26 cellular contexts compared by ENCODE assay signal in genomic region chr15:40775740-40776536, GRCh38. TPM values are rescaled to one million over a fixed set of nuclear protein-coding genes. Genes with fewer than 3 reads are reported as not detected.
DNase-seq lines count a peak whose midpoint lies in the region; ATAC-seq, FAIRE-seq and TF ChIP-seq lines count a peak whose summit lies in the region.
"Had no signal": no experiment of that assay in that cellular context is flagged by ENCODE, and none has a peak within 500 bp of the region (broad histone marks: within the 10 kb centered on the region; RNA-seq: fewer than 3 reads in every experiment).

No MANE protein-coding gene starts in this region.

- no peak overlapping the region for H2AFZ ChIP-seq in keratinocyte (ENCODE audit: control insufficient read depth, low read length)
- H2AFZ ChIP-seq: hepatocyte had no signal

- intact Hi-C loops in adrenal gland (cut with DNase I) (no loop called here), prostate gland (cut with DNase I) (no loop called here)
- intact Hi-C loops in activated T-helper 2 cell treated with anti-CD3 and anti-CD28 coated beads, Interferon-gamma antibody, Interleukin-2, Interleukin-4, amounts not matched to agents 10 μg/mL and 5 μg/mL and 100 μg/mL, durations not matched to agents 14 hours and 24 hours and 36 hours (cut with micrococcal nuclease) = no loop called here

- H3K27ac ChIP-seq in BLaER1 = peak overlapping the region; percentile 30; the same call in 1 of the 2 replicates
- H3K27ac ChIP-seq in adrenal gland = no peak overlapping the region
- peak overlapping the region; percentile 13 for H3K27ac ChIP-seq in keratinocyte (ENCODE audit: control insufficient read depth, insufficient read depth, low read length)
- H3K27ac ChIP-seq in prostate gland = peak overlapping the region; percentile 72 to 77
- H3K27ac ChIP-seq: hepatocyte, ovary had no signal

- H3K9ac ChIP-seq in BLaER1 = peak overlapping the region; percentile 10; the same call in 1 of the 2 replicates
- H3K9ac ChIP-seq in keratinocyte (ENCODE audit: control insufficient read depth, extremely low read depth, insufficient read depth, low read length) = peak overlapping the region; percentile 55

- no peak for FAIRE-seq in keratinocyte (lab: Jason Lieb, UNC)

- peaks cover 2% of the 10 kb centered on the region for H3K4me1 Mint-ChIP-seq in activated T-helper 2 cell treated with anti-CD3 and anti-CD28 coated beads, Interferon-gamma antibody, Interleukin-2, Interleukin-4, amounts not matched to agents 10 μg/mL and 5 μg/mL and 100 μg/mL, durations not matched to agents 14 hours and 24 hours and 36 hours (ENCODE audit: low read depth)
- H3K4me1 Mint-ChIP-seq: brain, nephron progenitor cell had no signal

- no peak overlapping the region for H3K27ac Mint-ChIP-seq in activated T-helper 2 cell treated with anti-CD3 and anti-CD28 coated beads, Interferon-gamma antibody, Interleukin-2, Interleukin-4, amounts not matched to agents 10 μg/mL and 5 μg/mL and 100 μg/mL, durations not matched to agents 14 hours and 24 hours and 36 hours

- no peak for ATAC-seq in HG02884 (IDR thresholded peaks at IDR 0.05; ENCODE audit: unreplicated experiment)
- no peak for ATAC-seq in GM21381 (IDR thresholded peaks at IDR 0.05; ENCODE audit: unreplicated experiment)
- ATAC-seq: Panc1 had no signal

- no peaks in the 10 kb centered on the region for H3K27me3 Mint-ChIP-seq in activated T-helper 2 cell treated with anti-CD3 and anti-CD28 coated beads, Interferon-gamma antibody, Interleukin-2, Interleukin-4, amounts not matched to agents 10 μg/mL and 5 μg/mL and 100 μg/mL, durations not matched to agents 14 hours and 24 hours and 36 hours (ENCODE audit: low read depth)
- H3K27me3 Mint-ChIP-seq: brain; CD4-positive, alpha-beta memory T cell had no signal

- H3K4me1 ChIP-seq in BLaER1 = peaks cover 53% of the 10 kb centered on the region
- no peaks in the 10 kb centered on the region for H3K4me1 ChIP-seq in adrenal gland (replicated peaks in 1 of 2)
- peaks cover 11% of the 10 kb centered on the region for H3K4me1 ChIP-seq in keratinocyte (ENCODE audit: control insufficient read depth, extremely low read depth, insufficient read depth, low read length)
- peaks cover 6% of the 10 kb centered on the region for H3K4me1 ChIP-seq in prostate gland (replicated peaks)

- TF ChIP-seq CTCF in adrenal gland (IDR thresholded peaks at IDR 0.05) (no peak), keratinocyte (optimal IDR thresholded peaks at IDR 0.05 in 1 of 3, IDR thresholded peaks at IDR 0.05 in 1 of 3, conservative IDR thresholded peaks at IDR 0.05 in 1 of 3; ENCODE audit: extremely low read depth in 1 of 3, insufficient read depth in 2 of 3, low read length in 3 of 3) (no peak), prostate gland (IDR thresholded peaks at IDR 0.05) (no peak)

- 79 to 86% (median 85%) methylated on average over 10 to 14 of the region's 14 CpGs for WGBS in adrenal gland, 4 donors
- WGBS in prostate gland = 87% methylated on average over 14 of the region's 14 CpGs

- H3K36me3 ChIP-seq in BLaER1 = peaks cover 73% of the 10 kb centered on the region
- peaks cover 0 to 79% of the 10 kb centered on the region in 2 donors for H3K36me3 ChIP-seq in adrenal gland (replicated peaks in 1 of 2)
- H3K36me3 ChIP-seq in keratinocyte (ENCODE audit: control insufficient read depth in 2 of 2, extremely low read depth in 1 of 2, insufficient read depth in 2 of 2, low read length in 2 of 2) = peaks cover 35 to 44% of the 10 kb centered on the region in 2 experiments
- H3K36me3 ChIP-seq in prostate gland = peaks cover 4% of the 10 kb centered on the region in 2 donors
- H3K36me3 ChIP-seq: ovary had no signal

- DNase-seq in adrenal gland = peak in 4 of 7 donors; percentile 45 to 74 (median 54)
- DNase-seq in keratinocyte (ENCODE audit: low read depth, low spot score) = no peak
- DNase-seq in prostate gland (ENCODE audit: low spot score) = no peak
- no peak for DNase-seq in activated T-helper 2 cell treated with anti-CD3 and anti-CD28 coated beads, Interferon-gamma antibody, Interleukin-2, Interleukin-4, amounts not matched to agents 10 μg/mL and 5 μg/mL and 100 μg/mL, durations not matched to agents 14 hours and 24 hours and 36 hours (ENCODE audit: low spot score)
- no peak for DNase-seq in activated gamma-delta T cell treated with Interleukin-2 at 50 U/mL for 16 hours
- DNase-seq: 8988T; activated CD8-positive, alpha-beta memory T cell treated with anti-CD3 and anti-CD28 coated beads for 24 hours; activated naive CD4-positive, alpha-beta T cell; activated T-cell treated with anti-CD3 and anti-CD28 coated beads, Interleukin-2, amount 50 U/mL, for 1 hour; H7; NCI-H1105 treated with DMSO at 0.1 percent for 48 hours; NCI-H1930; NCI-H524 treated with DMSO at 0.1 percent for 48 hours; nephron progenitor cell; ovary; SIG-M5; stimulated activated CD4-positive, alpha-beta T cell treated with anti-CD3 and anti-CD28 coated beads, Interleukin-12 subunit alpha, Interleukin-12 subunit beta, amount 100 ng/mL, for 4 hours; stimulated activated CD4-positive, alpha-beta T cell treated with anti-CD3 and anti-CD28 coated beads, Interleukin-4, amount 100 ng/mL, for 1 hour had no signal

- TF ChIP-seq POLR2A in adrenal gland (IDR thresholded peaks at IDR 0.05) (no peak), prostate gland (IDR thresholded peaks at IDR 0.05) (no peak)

- peaks cover 18% of the 10 kb centered on the region; the same call in 1 of the 2 replicates for H4K20me1 ChIP-seq in BLaER1
- H4K20me1 ChIP-seq in keratinocyte (ENCODE audit: control insufficient read depth, extremely low read depth, insufficient read depth, low read length) = no peaks in the 10 kb centered on the region

- H3K27me3 ChIP-seq in BLaER1 (no peaks in the 10 kb centered on the region), adrenal gland (no peaks in the 10 kb centered on the region), keratinocyte (ENCODE audit: control insufficient read depth, extremely low read depth, insufficient read depth, low read length) (no peaks in the 10 kb centered on the region), prostate gland (replicated peaks; ENCODE audit: insufficient read depth) (no peaks in the 10 kb centered on the region)
- H3K27me3 ChIP-seq: hepatocyte, ovary had no signal

- H3K9me3 Mint-ChIP-seq in activated T-helper 2 cell treated with anti-CD3 and anti-CD28 coated beads, Interferon-gamma antibody, Interleukin-2, Interleukin-4, amounts not matched to agents 10 μg/mL and 5 μg/mL and 100 μg/mL, durations not matched to agents 14 hours and 24 hours and 36 hours = no peaks in the 10 kb centered on the region
- H3K9me3 Mint-ChIP-seq: brain, nephron progenitor cell had no signal

- H3K9me3 ChIP-seq in BLaER1 (no peaks in the 10 kb centered on the region), adrenal gland (replicated peaks in 1 of 3) (no peaks in the 10 kb centered on the region), keratinocyte (ENCODE audit: control insufficient read depth, low read depth, low read length) (no peaks in the 10 kb centered on the region), prostate gland (no peaks in the 10 kb centered on the region)
- H3K9me3 ChIP-seq: ovary had no signal

- no peaks in the 10 kb centered on the region for H3K79me2 ChIP-seq in keratinocyte (ENCODE audit: control insufficient read depth, insufficient read depth, low read length)
- H3K79me2 ChIP-seq: hepatocyte had no signal

- dilution Hi-C loops in keratinocyte (cut with MboI; ENCODE audit: extremely low pct_ligation_motif_present, low sequenced_read_pairs) = no loop called here

- H3K4me3 Mint-ChIP-seq in activated T-helper 2 cell treated with anti-CD3 and anti-CD28 coated beads, Interferon-gamma antibody, Interleukin-2, Interleukin-4, amounts not matched to agents 10 μg/mL and 5 μg/mL and 100 μg/mL, durations not matched to agents 14 hours and 24 hours and 36 hours (ENCODE audit: low read depth) = no peak overlapping the region
- H3K4me3 Mint-ChIP-seq: brain, nephron progenitor cell had no signal

- H3K4me3 ChIP-seq in BLaER1 (no peak overlapping the region), adrenal gland (no peak overlapping the region), keratinocyte (ENCODE audit: control insufficient read depth in 2 of 3, extremely low read depth in 1 of 3, insufficient read depth in 2 of 3, low read depth in 1 of 3, low read length in 3 of 3) (no peak overlapping the region), prostate gland (no peak overlapping the region)
- H3K4me3 ChIP-seq: hepatocyte, ovary had no signal

- H3K4me2 ChIP-seq in BLaER1 (peak overlapping the region; percentile 51), keratinocyte (ENCODE audit: control insufficient read depth, extremely low read depth, insufficient read depth, low read depth, low read length) (no peak overlapping the region)
- H3K4me2 ChIP-seq: hepatocyte had no signal

- H3K9me1 ChIP-seq in keratinocyte (ENCODE audit: control insufficient read depth, extremely low read depth, insufficient read depth, low read length) = no peaks in the 10 kb centered on the region

- H3K36me3 Mint-ChIP-seq in activated T-helper 2 cell treated with anti-CD3 and anti-CD28 coated beads, Interferon-gamma antibody, Interleukin-2, Interleukin-4, amounts not matched to agents 10 μg/mL and 5 μg/mL and 100 μg/mL, durations not matched to agents 14 hours and 24 hours and 36 hours (ENCODE audit: low read depth) = peaks cover 38% of the 10 kb centered on the region

RNA-seq across cellular contexts. Expression of gene C15orf62, which starts 6.2 kb away (rescaled TPM):
- total RNA-seq in adrenal gland (1 to 10 TPM in 1 of 8 donors, under 1 TPM in 3, not detected in 4; 0.25 to 1.1 (median 0.54) TPM), prostate gland (1 to 10 TPM in 1 of 2 donors, under 1 TPM in 1; 0.51 to 1.3 TPM)
- polyA plus RNA-seq in adrenal gland (under 1 TPM; 0.07 to 0.97 (median 0.27) TPM), keratinocyte (0.09 to 0.15 TPM (median 0.14 TPM) in 3 replicates)
- polyA plus RNA-seq in keratinocyte (2011; ENCODE audit: low read depth) = 1.9 TPM
- polyA plus RNA-seq in keratinocyte (2011; cell fraction: cytosol; rRNA removed) = 0.05 and 0.09 TPM in 2 replicates
- 0.11 and 0.25 TPM in 2 replicates for polyA plus RNA-seq in keratinocyte (2011; cell fraction: nucleus; rRNA removed)
- polyA plus RNA-seq in keratinocyte (2012; ENCODE audit: low replicate concordance) = 0.42 and 5.3 TPM in 2 replicates
- polyA minus RNA-seq in keratinocyte = not detected in 3 replicates
- polyA minus RNA-seq in keratinocyte (2011; cell fraction: cytosol; rRNA and poly(A)+ RNA removed) = not detected
- polyA minus RNA-seq in keratinocyte (2011; cell fraction: nucleus; rRNA and poly(A)+ RNA removed) = 0.21 TPM in 1 of 2 replicates, not detected in the other
- 0.48 and 0.76 TPM in 2 replicates for total RNA-seq in activated T-helper 2 cell treated with anti-CD3 and anti-CD28 coated beads, Interferon-gamma antibody, Interleukin-2, Interleukin-4, amounts not matched to agents 10 μg/mL and 5 μg/mL and 100 μg/mL, durations not matched to agents 14 hours and 24 hours and 36 hours
- total RNA-seq: temporal lobe had no signal

RNA-seq across cellular contexts. Expression of gene GCHFR, which starts 12.1 kb away (rescaled TPM):
- total RNA-seq in adrenal gland (10 to 100 TPM; 11.9 to 77.3 (median 20.1) TPM), prostate gland (10 to 100 TPM; 14.3 to 61.3 TPM)
- polyA plus RNA-seq in adrenal gland (10 to 100 TPM in 2 of 3 donors, 1 to 10 TPM in 1; 6.1 to 27.0 (median 23.6) TPM), keratinocyte (1.6 to 3.1 TPM (median 2.7 TPM) in 3 replicates)
- polyA plus RNA-seq in keratinocyte (2011; ENCODE audit: low read depth) = 1.4 TPM
- 0.86 and 2.8 TPM in 2 replicates for polyA plus RNA-seq in keratinocyte (2011; cell fraction: cytosol; rRNA removed)
- 0.60 and 0.92 TPM in 2 replicates for polyA plus RNA-seq in keratinocyte (2011; cell fraction: nucleus; rRNA removed)
- polyA plus RNA-seq in keratinocyte (2012; ENCODE audit: low replicate concordance) = 4.1 and 4.7 TPM in 2 replicates
- polyA minus RNA-seq in keratinocyte = 1.1 to 5.1 TPM in 2 of 3 replicates, not detected in the other
- polyA minus RNA-seq in keratinocyte (2011; cell fraction: cytosol; rRNA and poly(A)+ RNA removed) = 13.0 TPM
- 0.74 and 1.5 TPM in 2 replicates for polyA minus RNA-seq in keratinocyte (2011; cell fraction: nucleus; rRNA and poly(A)+ RNA removed)
- total RNA-seq in activated T-helper 2 cell treated with anti-CD3 and anti-CD28 coated beads, Interferon-gamma antibody, Interleukin-2, Interleukin-4, amounts not matched to agents 10 μg/mL and 5 μg/mL and 100 μg/mL, durations not matched to agents 14 hours and 24 hours and 36 hours = 43.7 and 44.7 TPM in 2 replicates

RNA-seq across cellular contexts. Expression of gene RMDN3, which starts 20.9 kb away (rescaled TPM):
- total RNA-seq in adrenal gland = 10 to 100 TPM; 25.5 to 50.1 (median 34.2) TPM
- polyA plus RNA-seq in adrenal gland = 10 to 100 TPM; 19.2 to 45.4 (median 22.4) TPM
- 22.2 to 23.0 TPM (median 22.2 TPM) in 3 replicates for polyA plus RNA-seq in keratinocyte
- polyA plus RNA-seq in keratinocyte (2011; ENCODE audit: low read depth) = 28.4 TPM
- polyA plus RNA-seq in keratinocyte (2011; cell fraction: cytosol; rRNA removed) = 16.8 and 18.4 TPM in 2 replicates
- 46.3 and 51.4 TPM in 2 replicates for polyA plus RNA-seq in keratinocyte (2011; cell fraction: nucleus; rRNA removed)
- polyA plus RNA-seq in keratinocyte (2012; ENCODE audit: low replicate concordance) = 22.8 and 24.5 TPM in 2 replicates
- polyA minus RNA-seq in keratinocyte = 9.7 to 20.6 TPM (median 13.9 TPM) in 3 replicates
- polyA minus RNA-seq in keratinocyte (2011; cell fraction: cytosol; rRNA and poly(A)+ RNA removed) = 21.9 TPM
- polyA minus RNA-seq in keratinocyte (2011; cell fraction: nucleus; rRNA and poly(A)+ RNA removed) = 16.2 and 19.2 TPM in 2 replicates
- total RNA-seq in prostate gland = 10 to 100 TPM; 28.2 to 31.9 TPM
- 28.3 and 30.6 TPM in 2 replicates for total RNA-seq in activated T-helper 2 cell treated with anti-CD3 and anti-CD28 coated beads, Interferon-gamma antibody, Interleukin-2, Interleukin-4, amounts not matched to agents 10 μg/mL and 5 μg/mL and 100 μg/mL, durations not matched to agents 14 hours and 24 hours and 36 hours

RNA-seq across cellular contexts. Expression of gene ZFYVE19, which starts 31.0 kb away (rescaled TPM):
- 10 to 100 TPM; 11.0 to 35.1 (median 28.8) TPM for total RNA-seq in adrenal gland
- 10 to 100 TPM; 12.0 to 25.3 (median 24.1) TPM for polyA plus RNA-seq in adrenal gland
- 19.0 to 26.2 TPM (median 24.5 TPM) in 3 replicates for polyA plus RNA-seq in keratinocyte
- polyA plus RNA-seq in keratinocyte (2011; ENCODE audit: low read depth) = 15.2 TPM
- 17.0 and 20.2 TPM in 2 replicates for polyA plus RNA-seq in keratinocyte (2011; cell fraction: cytosol; rRNA removed)
- polyA plus RNA-seq in keratinocyte (2011; cell fraction: nucleus; rRNA removed) = 57.4 and 64.0 TPM in 2 replicates
- polyA plus RNA-seq in keratinocyte (2012; ENCODE audit: low replicate concordance) = 14.6 and 15.8 TPM in 2 replicates
- polyA minus RNA-seq in keratinocyte = 16.5 to 25.4 TPM (median 21.4 TPM) in 3 replicates
- polyA minus RNA-seq in keratinocyte (2011; cell fraction: cytosol; rRNA and poly(A)+ RNA removed) = 17.8 TPM
- 8.5 and 9.8 TPM in 2 replicates for polyA minus RNA-seq in keratinocyte (2011; cell fraction: nucleus; rRNA and poly(A)+ RNA removed)
- 10 to 100 TPM; 39.8 to 43.3 TPM for total RNA-seq in prostate gland
- total RNA-seq in activated T-helper 2 cell treated with anti-CD3 and anti-CD28 coated beads, Interferon-gamma antibody, Interleukin-2, Interleukin-4, amounts not matched to agents 10 μg/mL and 5 μg/mL and 100 μg/mL, durations not matched to agents 14 hours and 24 hours and 36 hours = 37.6 and 39.3 TPM in 2 replicates

RNA-seq across cellular contexts. Expression of gene DNAJC17, which starts 31.3 kb away (rescaled TPM):
- total RNA-seq in adrenal gland = 10 to 100 TPM; 27.4 to 88.6 (median 39.4) TPM
- 100 to 1,000 TPM in 2 of 3 donors, 10 to 100 TPM in 1; 33.0 to 174 (median 170) TPM for polyA plus RNA-seq in adrenal gland
- 27.0 to 55.9 TPM (median 35.3 TPM) in 3 replicates for polyA plus RNA-seq in keratinocyte
- polyA plus RNA-seq in keratinocyte (2011; ENCODE audit: low read depth) = 23.6 TPM
- 30.6 and 31.7 TPM in 2 replicates for polyA plus RNA-seq in keratinocyte (2011; cell fraction: cytosol; rRNA removed)
- 65.7 and 71.0 TPM in 2 replicates for polyA plus RNA-seq in keratinocyte (2011; cell fraction: nucleus; rRNA removed)
- 23.2 and 38.5 TPM in 2 replicates for polyA plus RNA-seq in keratinocyte (2012; ENCODE audit: low replicate concordance)
- 10.5 to 21.2 TPM (median 19.7 TPM) in 3 replicates for polyA minus RNA-seq in keratinocyte
- 13.8 TPM for polyA minus RNA-seq in keratinocyte (2011; cell fraction: cytosol; rRNA and poly(A)+ RNA removed)
- 8.0 and 8.5 TPM in 2 replicates for polyA minus RNA-seq in keratinocyte (2011; cell fraction: nucleus; rRNA and poly(A)+ RNA removed)
- 10 to 100 TPM; 29.2 to 29.6 TPM for total RNA-seq in prostate gland
- total RNA-seq in activated T-helper 2 cell treated with anti-CD3 and anti-CD28 coated beads, Interferon-gamma antibody, Interleukin-2, Interleukin-4, amounts not matched to agents 10 μg/mL and 5 μg/mL and 100 μg/mL, durations not matched to agents 14 hours and 24 hours and 36 hours = 44.4 and 48.0 TPM in 2 replicates

Comparison
In these comparisons a context has a peak if more than half of its experiments do, and no peak if none do; other contexts are left out.
1. H3K27ac ChIP-seq: peak in BLaER1 (single experiment), keratinocyte (single experiment) and prostate gland (2 of 2); none in adrenal gland (0 of 5).
2. DNase-seq: peak in adrenal gland (4 of 7); none in keratinocyte (single experiment), prostate gland (single experiment), activated T-helper 2 cell treated with anti-CD3 and anti-CD28 coated beads, Interferon-gamma antibody, Interleukin-2, Interleukin-4, amounts not matched to agents 10 μg/mL and 5 μg/mL and 100 μg/mL, durations not matched to agents 14 hours and 24 hours and 36 hours (single experiment) and activated gamma-delta T cell treated with Interleukin-2 at 50 U/mL for 16 hours (single experiment).